1 cellular context compared by ENCODE assay signal in genomic region chr2:178450574-178451429, GRCh38.
TF ChIP-seq lines count a peak whose summit lies in the region.

PJVK (plus strand) TSS chr2:178451378; CDS start chr2:178453410, 2,032 bp downstream.
PRKRA (minus strand) TSS chr2:178451175; CDS start chr2:178451030, 145 bp downstream.

TF ChIP-seq in HepG2, 621 proteins besides CTCF, POLR2A, EP300 and RAD21 (continued from another document and continues in another):
- TF ChIP-seq LRRFIP1 (CRISPR knock-in tag; conservative IDR thresholded peaks at IDR 0.05) (no peak), PATZ1 (CRISPR knock-in tag; IDR thresholded peaks at IDR 0.05) (peak; percentile 90), SNAPC5 (CRISPR knock-in tag; IDR thresholded peaks at IDR 0.05; ENCODE audit: borderline replicate concordance) (0 out of 2 replicates have a peak, but pooled peaks have one; percentile 11), ZNF354B (CRISPR knock-in tag; IDR thresholded peaks at IDR 0.05) (peak; percentile 5; the same call in 1 of the 2 replicates), TCF12 (IDR thresholded peaks at IDR 0.05) (no peak), TCF12 (CRISPR knock-in tag; IDR thresholded peaks at IDR 0.05) (peak; percentile 96), NR0B2 (CRISPR knock-in tag; IDR thresholded peaks at IDR 0.05) (peak; percentile 90; the same call in 1 of the 2 replicates), AHDC1 (CRISPR knock-in tag; IDR thresholded peaks at IDR 0.05; ENCODE audit: borderline replicate concordance) (peak; percentile 33; the same call in 1 of the 2 replicates), THAP7 (CRISPR knock-in tag; IDR thresholded peaks at IDR 0.05) (peak; percentile 79; the same call in 1 of the 2 replicates), SOX6 (IDR thresholded peaks at IDR 0.05) (no peak), SOX6 (CRISPR knock-in tag; IDR thresholded peaks at IDR 0.05) (peak; percentile 78), ZNF580 (CRISPR knock-in tag; IDR thresholded peaks at IDR 0.05; ENCODE audit: borderline replicate concordance, low read depth) (peak; percentile 95; the same call in 1 of the 2 replicates), ZNF660 (CRISPR knock-in tag; IDR thresholded peaks at IDR 0.05; ENCODE audit: borderline replicate concordance, low read depth) (no peak), ZNF724P (CRISPR knock-in tag; IDR thresholded peaks at IDR 0.05; ENCODE audit: borderline replicate concordance) (peak; percentile 92), RAD51 (IDR thresholded peaks at IDR 0.05; ENCODE audit: borderline replicate concordance) (no peak), HCFC1 (IDR thresholded peaks at IDR 0.05; ENCODE audit: low read depth, low read length) (peak; percentile 29; the same call in 1 of the 2 replicates), RBAK (CRISPR knock-in tag; IDR thresholded peaks at IDR 0.05) (no peak), ATF5 (CRISPR knock-in tag; IDR thresholded peaks at IDR 0.05; ENCODE audit: low read depth) (peak; percentile 73), ARID3A (IDR thresholded peaks at IDR 0.05; ENCODE audit: low read depth, low read length) (0 out of 2 replicates have a peak, but pooled peaks have one; percentile 10), ZNF576 (CRISPR knock-in tag; IDR thresholded peaks at IDR 0.05) (peak; percentile 79; the same call in 1 of the 2 replicates), E2F2 (CRISPR knock-in tag; IDR thresholded peaks at IDR 0.05; ENCODE audit: borderline replicate concordance) (peak; percentile 62; the same call in 1 of the 2 replicates), ZNF761 (CRISPR knock-in tag; conservative IDR thresholded peaks at IDR 0.05) (0 out of 2 replicates have a peak, but pooled peaks have one; percentile 26), ZNF558 (CRISPR knock-in tag; IDR thresholded peaks at IDR 0.05; ENCODE audit: borderline replicate concordance) (0 out of 2 replicates have a peak, but pooled peaks have one; percentile 77), ZNF274 (CRISPR knock-in tag; IDR thresholded peaks at IDR 0.05) (peak; percentile 79), TRIM24 (CRISPR knock-in tag; IDR thresholded peaks at IDR 0.05) (no peak), ZNF574 (CRISPR knock-in tag; IDR thresholded peaks at IDR 0.05) (peak; percentile 93), KLF11 (CRISPR knock-in tag; IDR thresholded peaks at IDR 0.05) (no peak; the same call in 1 of the 2 replicates), SALL1 (CRISPR knock-in tag; IDR thresholded peaks at IDR 0.05) (peak; percentile 93), ZNF30 (CRISPR knock-in tag; IDR thresholded peaks at IDR 0.05) (peak; percentile 41; the same call in 1 of the 2 replicates), RFXANK (CRISPR knock-in tag; IDR thresholded peaks at IDR 0.05) (peak; percentile 54; the same call in 1 of the 2 replicates), THAP9 (CRISPR knock-in tag; IDR thresholded peaks at IDR 0.05; ENCODE audit: borderline replicate concordance) (peak; percentile 45; the same call in 1 of the 2 replicates)
